ENCODE assay signal across 8 cellular contexts in the genomic region with DNA sequence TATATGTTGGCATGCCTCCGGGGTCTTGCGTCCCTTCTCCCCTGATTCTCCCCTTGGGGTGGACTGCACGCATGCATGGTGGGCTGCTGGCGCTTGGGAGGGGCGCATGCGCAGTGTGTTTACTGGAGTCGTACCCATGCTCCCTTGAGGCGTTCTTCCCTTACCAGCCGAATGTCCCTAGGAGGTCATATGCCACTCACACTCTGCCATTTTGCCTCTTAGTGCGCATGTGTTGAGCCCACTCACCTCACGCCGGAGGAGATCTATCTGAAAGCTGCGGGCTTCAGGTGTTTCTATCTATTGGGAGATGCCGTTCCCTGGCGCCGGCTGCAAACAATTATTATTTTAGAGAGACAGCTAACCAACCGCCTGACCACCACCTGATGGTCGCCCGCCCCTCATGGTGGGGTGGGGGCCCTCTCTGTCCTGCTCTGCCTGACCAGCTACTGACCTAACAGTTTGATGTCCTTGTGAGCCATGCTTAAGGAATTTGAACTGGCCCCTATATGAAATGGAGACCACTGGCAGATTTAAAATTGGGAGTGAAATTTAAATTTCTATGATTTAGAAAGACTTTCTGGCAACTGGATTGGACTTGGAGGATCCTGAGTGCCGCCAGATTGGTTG.
DNase-seq lines count a peak whose midpoint lies in the region; ATAC-seq lines count a peak whose summit lies in the region.

No MANE protein-coding gene starts in this region.

- H3K27me3 Mint-ChIP-seq in activated naive CD8-positive, alpha-beta T cell treated with anti-CD3 and anti-CD28 coated beads, Interleukin-2, amount 10 ng/mL, durations not matched to agents 7 days and 5 days: no peaks in the 10 kb centered on the region
- H3K27me3 Mint-ChIP-seq in activated naive CD8-positive, alpha-beta T cell treated with anti-CD3 and anti-CD28 coated beads, Interleukin-2, amount 50 U/mL, for 24 hours: no peaks in the 10 kb centered on the region
- no peaks in the 10 kb centered on the region for H3K27me3 Mint-ChIP-seq in activated T-helper 1 cell treated with anti-CD3 and anti-CD28 coated beads, Interleukin-12 subunit alpha, Interleukin-12 subunit beta, Interleukin-2, Interleukin-4 antibody, amounts not matched to agents 30 ng/mL and 10 ng/mL and 1 ng/mL, durations not matched to agents 14 hours and 24 hours and 36 hours (ENCODE audit: insufficient read depth)

- H3K4me1 Mint-ChIP-seq in activated naive CD8-positive, alpha-beta T cell treated with anti-CD3 and anti-CD28 coated beads, Interleukin-2, amount 10 ng/mL, durations not matched to agents 7 days and 5 days: peaks cover 5% of the 10 kb centered on the region
- peaks cover 6% of the 10 kb centered on the region for H3K4me1 Mint-ChIP-seq in activated naive CD8-positive, alpha-beta T cell treated with anti-CD3 and anti-CD28 coated beads, Interleukin-2, amount 50 U/mL, for 24 hours
- peaks cover 9% of the 10 kb centered on the region for H3K4me1 Mint-ChIP-seq in activated T-helper 1 cell treated with anti-CD3 and anti-CD28 coated beads, Interleukin-12 subunit alpha, Interleukin-12 subunit beta, Interleukin-2, Interleukin-4 antibody, amounts not matched to agents 30 ng/mL and 10 ng/mL and 1 ng/mL, durations not matched to agents 14 hours and 24 hours and 36 hours (ENCODE audit: low read depth)

- no peaks in the 10 kb centered on the region for H3K9me3 Mint-ChIP-seq in activated naive CD8-positive, alpha-beta T cell treated with anti-CD3 and anti-CD28 coated beads, Interleukin-2, amount 10 ng/mL, durations not matched to agents 7 days and 5 days
- H3K9me3 Mint-ChIP-seq in activated naive CD8-positive, alpha-beta T cell treated with anti-CD3 and anti-CD28 coated beads, Interleukin-2, amount 50 U/mL, for 24 hours: no peaks in the 10 kb centered on the region
- H3K9me3 Mint-ChIP-seq in activated T-helper 1 cell treated with anti-CD3 and anti-CD28 coated beads, Interleukin-12 subunit alpha, Interleukin-12 subunit beta, Interleukin-2, Interleukin-4 antibody, amounts not matched to agents 30 ng/mL and 10 ng/mL and 1 ng/mL, durations not matched to agents 14 hours and 24 hours and 36 hours: no peaks in the 10 kb centered on the region

- ATAC-seq in activated naive CD8-positive, alpha-beta T cell treated with anti-CD3 and anti-CD28 coated beads, Interleukin-2, amount 10 ng/mL, durations not matched to agents 7 days and 5 days (ENCODE audit: low read depth): no peak
- ATAC-seq in activated naive CD8-positive, alpha-beta T cell treated with anti-CD3 and anti-CD28 coated beads, Interleukin-2, amount 50 U/mL, for 24 hours: no peak
- ATAC-seq in HG02678 (IDR thresholded peaks at IDR 0.05; ENCODE audit: unreplicated experiment) (peak; percentile 6), sciatic nerve (peak; percentile 36), HG03139 (IDR thresholded peaks at IDR 0.05; ENCODE audit: unreplicated experiment) (no peak)

- peak overlapping the region; percentile 55 for H3K4me3 Mint-ChIP-seq in activated naive CD8-positive, alpha-beta T cell treated with anti-CD3 and anti-CD28 coated beads, Interleukin-2, amount 10 ng/mL, durations not matched to agents 7 days and 5 days
- no peak overlapping the region for H3K4me3 Mint-ChIP-seq in activated naive CD8-positive, alpha-beta T cell treated with anti-CD3 and anti-CD28 coated beads, Interleukin-2, amount 50 U/mL, for 24 hours
- peak overlapping the region; percentile 57 for H3K4me3 Mint-ChIP-seq in activated T-helper 1 cell treated with anti-CD3 and anti-CD28 coated beads, Interleukin-12 subunit alpha, Interleukin-12 subunit beta, Interleukin-2, Interleukin-4 antibody, amounts not matched to agents 30 ng/mL and 10 ng/mL and 1 ng/mL, durations not matched to agents 14 hours and 24 hours and 36 hours

- POLR2A ChIA-PET in activated naive CD8-positive, alpha-beta T cell treated with anti-CD3 and anti-CD28 coated beads, Interleukin-2, amount 10 ng/mL, durations not matched to agents 7 days and 5 days (lab: Charles Lee): interaction anchor here (0.5 kb wide), 1 partner anchor 550 kb away, joined by 4 read pairs; no protein-coding TSS in a partner anchor

- no peaks in the 10 kb centered on the region for H3K36me3 Mint-ChIP-seq in activated naive CD8-positive, alpha-beta T cell treated with anti-CD3 and anti-CD28 coated beads, Interleukin-2, amount 10 ng/mL, durations not matched to agents 7 days and 5 days
- no peaks in the 10 kb centered on the region for H3K36me3 Mint-ChIP-seq in activated naive CD8-positive, alpha-beta T cell treated with anti-CD3 and anti-CD28 coated beads, Interleukin-2, amount 50 U/mL, for 24 hours (ENCODE audit: low read depth)
- no peaks in the 10 kb centered on the region for H3K36me3 Mint-ChIP-seq in activated T-helper 1 cell treated with anti-CD3 and anti-CD28 coated beads, Interleukin-12 subunit alpha, Interleukin-12 subunit beta, Interleukin-2, Interleukin-4 antibody, amounts not matched to agents 30 ng/mL and 10 ng/mL and 1 ng/mL, durations not matched to agents 14 hours and 24 hours and 36 hours (ENCODE audit: low read depth)

- intact Hi-C loops in activated T-helper 1 cell treated with anti-CD3 and anti-CD28 coated beads, Interleukin-12 subunit alpha, Interleukin-12 subunit beta, Interleukin-2, Interleukin-4 antibody, amounts not matched to agents 30 ng/mL and 10 ng/mL and 1 ng/mL, durations not matched to agents 14 hours and 24 hours and 36 hours (cut with micrococcal nuclease): loop anchor here (1.0 kb wide), 3 partner anchors 106 to 1664 kb away; no protein-coding TSS in a partner anchor
- intact Hi-C loops in sciatic nerve (cut with DNase I): no loop called here

- no peak for DNase-seq in activated naive CD8-positive, alpha-beta T cell treated with anti-CD3 and anti-CD28 coated beads, Interleukin-2, amount 10 ng/mL, durations not matched to agents 7 days and 5 days
- no peak for DNase-seq in activated naive CD8-positive, alpha-beta T cell treated with anti-CD3 and anti-CD28 coated beads, Interleukin-2, amount 50 U/mL, for 24 hours
- DNase-seq in activated T-helper 1 cell treated with anti-CD3 and anti-CD28 coated beads, Interleukin-12 subunit alpha, Interleukin-12 subunit beta, Interleukin-2, Interleukin-4 antibody, amounts not matched to agents 30 ng/mL and 10 ng/mL and 1 ng/mL, durations not matched to agents 14 hours and 24 hours and 36 hours (ENCODE audit: low spot score): no peak
- DNase-seq in sciatic nerve (ENCODE audit: low spot score): no peak
- DNase-seq in SKM-1 treated with dmso at 0.1 percent for 144 hours (lab: John Stamatoyannopoulos, UW; ENCODE audit: unreplicated experiment): no peak
- no peak for DNase-seq in RKO (ENCODE audit: low spot score)

- H3K27ac Mint-ChIP-seq in activated naive CD8-positive, alpha-beta T cell treated with anti-CD3 and anti-CD28 coated beads, Interleukin-2, amount 10 ng/mL, durations not matched to agents 7 days and 5 days: no peak overlapping the region
- H3K27ac Mint-ChIP-seq in activated naive CD8-positive, alpha-beta T cell treated with anti-CD3 and anti-CD28 coated beads, Interleukin-2, amount 50 U/mL, for 24 hours: no peak overlapping the region
- H3K27ac Mint-ChIP-seq in activated T-helper 1 cell treated with anti-CD3 and anti-CD28 coated beads, Interleukin-12 subunit alpha, Interleukin-12 subunit beta, Interleukin-2, Interleukin-4 antibody, amounts not matched to agents 30 ng/mL and 10 ng/mL and 1 ng/mL, durations not matched to agents 14 hours and 24 hours and 36 hours: no peak overlapping the region

Comparison
In these comparisons a context has a peak if more than half of its experiments do, and no peak if none do; other contexts are left out.
1. ATAC-seq: peak in HG02678 (single experiment) and sciatic nerve (single experiment); none in activated naive CD8-positive, alpha-beta T cell treated with anti-CD3 and anti-CD28 coated beads, Interleukin-2, amount 10 ng/mL, durations not matched to agents 7 days and 5 days (single experiment), activated naive CD8-positive, alpha-beta T cell treated with anti-CD3 and anti-CD28 coated beads, Interleukin-2, amount 50 U/mL, for 24 hours (single experiment) and HG03139 (single experiment).